ENCODE assay signal across 20 cellular contexts in the genomic region with DNA sequence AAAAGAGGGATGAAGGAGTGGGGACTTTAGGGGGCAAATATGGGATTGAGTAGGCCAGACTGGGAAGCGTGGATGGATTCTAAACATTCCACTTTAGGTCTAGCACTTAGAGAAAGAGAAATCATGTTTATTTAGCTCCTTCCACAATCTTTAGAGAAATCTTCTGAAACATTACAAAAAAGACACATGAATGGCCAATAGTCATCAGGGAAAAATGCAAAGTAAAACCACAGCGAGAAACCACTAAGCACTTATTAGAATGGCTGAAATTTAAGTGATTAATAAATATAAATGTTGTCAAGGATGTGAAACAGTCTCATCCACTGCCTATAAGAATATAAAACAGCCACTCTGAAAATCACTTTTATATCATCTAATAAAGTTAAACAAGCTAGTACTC.
"Had no signal": no experiment of that assay in that cellular context is flagged by ENCODE, and none has a peak within 500 bp of the region (broad histone marks: within the 10 kb centered on the region; RNA-seq: fewer than 3 reads in every experiment).

No MANE protein-coding gene starts in this region.

- DNase-seq: activated CD4-positive, alpha-beta T cell treated with anti-CD3 and anti-CD28 coated beads, Interleukin-2, amount 10 ng/mL, durations not matched to agents 24 days and 14 days; activated CD4-positive, CD25-positive, alpha-beta regulatory T cell; activated CD8-positive, alpha-beta T cell treated with anti-CD3 and anti-CD28 coated beads for 36 hours; activated naive CD4-positive, alpha-beta T cell treated with Interleukin-2 at 50 U/mL for 16 hours; activated naive CD8-positive, alpha-beta T cell treated with anti-CD3 and anti-CD28 coated beads, Interleukin-2, amount 10 ng/mL, durations not matched to agents 7 days and 5 days; activated T-cell treated with anti-CD3 and anti-CD28 coated beads, Interleukin-2, amount 50 U/mL, for 24 hours; effector CD8-positive, alpha-beta T cell; left colon; occipital lobe; posterior cingulate gyrus; stimulated activated CD4-positive, alpha-beta T cell treated with anti-CD3 and anti-CD28 coated beads, Interleukin-12 subunit alpha, Interleukin-12 subunit beta, amount 100 ng/mL, for 4 hours; stimulated activated CD4-positive, alpha-beta T cell treated with anti-CD3 and anti-CD28 coated beads, Interleukin-1b, Interleukin-23, amount 100 ng/mL, for 48 hours; stimulated activated CD8-positive, alpha-beta memory T cell treated with anti-CD3 and anti-CD28 coated beads, Interleukin-4, amount 100 ng/mL, for 48 hours; stimulated activated naive CD4-positive, alpha-beta T cell; T-cell had no signal

- H3K4me3 ChIP-seq: esophagus muscularis mucosa, hepatocyte, lung had no signal

- H3K4me1 Mint-ChIP-seq: activated naive CD8-positive, alpha-beta T cell treated with anti-CD3 and anti-CD28 coated beads, Interleukin-2, amount 10 ng/mL, durations not matched to agents 7 days and 5 days; central memory CD8-positive, alpha-beta T cell; T-cell had no signal

- H3K27me3 ChIP-seq: esophagus muscularis mucosa had no signal

- H3K27me3 Mint-ChIP-seq: activated CD8-positive, alpha-beta T cell treated with anti-CD3 and anti-CD28 coated beads for 36 hours had no signal

- H3K4me3 Mint-ChIP-seq: activated CD4-positive, alpha-beta T cell treated with anti-CD3 and anti-CD28 coated beads, Interleukin-2, amount 10 ng/mL, durations not matched to agents 24 days and 14 days; activated CD8-positive, alpha-beta T cell treated with anti-CD3 and anti-CD28 coated beads for 36 hours; activated naive CD8-positive, alpha-beta T cell treated with anti-CD3 and anti-CD28 coated beads, Interleukin-2, amount 10 ng/mL, durations not matched to agents 7 days and 5 days; activated T-cell treated with anti-CD3 and anti-CD28 coated beads, Interleukin-2, amount 50 U/mL, for 24 hours; central memory CD8-positive, alpha-beta T cell; T-cell had no signal

- H3K36me3 Mint-ChIP-seq: T-cell had no signal

- H3K27ac ChIP-seq: esophagus muscularis mucosa, hepatocyte had no signal

- H3K4me1 ChIP-seq: esophagus muscularis mucosa had no signal

- H3K27ac Mint-ChIP-seq: activated CD4-positive, alpha-beta T cell treated with anti-CD3 and anti-CD28 coated beads, Interleukin-2, amount 10 ng/mL, durations not matched to agents 24 days and 14 days; activated CD8-positive, alpha-beta T cell treated with anti-CD3 and anti-CD28 coated beads for 36 hours; activated naive CD8-positive, alpha-beta T cell treated with anti-CD3 and anti-CD28 coated beads, Interleukin-2, amount 10 ng/mL, durations not matched to agents 7 days and 5 days; activated T-cell treated with anti-CD3 and anti-CD28 coated beads, Interleukin-2, amount 50 U/mL, for 24 hours; activated T-helper 2 cell treated with anti-CD3 and anti-CD28 coated beads, Interferon-gamma antibody, Interleukin-2, Interleukin-4, amounts not matched to agents 10 μg/mL and 5 μg/mL and 100 μg/mL, durations not matched to agents 14 hours and 24 hours and 36 hours; T-cell had no signal

- H3K9me3 ChIP-seq: esophagus muscularis mucosa had no signal

- H3K9me3 Mint-ChIP-seq: activated CD4-positive, alpha-beta T cell treated with anti-CD3 and anti-CD28 coated beads, Interleukin-2, amount 10 ng/mL, durations not matched to agents 24 days and 14 days; activated CD8-positive, alpha-beta T cell treated with anti-CD3 and anti-CD28 coated beads for 36 hours; activated naive CD8-positive, alpha-beta T cell treated with anti-CD3 and anti-CD28 coated beads, Interleukin-2, amount 10 ng/mL, durations not matched to agents 7 days and 5 days; activated T-cell treated with anti-CD3 and anti-CD28 coated beads, Interleukin-2, amount 50 U/mL, for 24 hours; activated T-helper 2 cell treated with anti-CD3 and anti-CD28 coated beads, Interferon-gamma antibody, Interleukin-2, Interleukin-4, amounts not matched to agents 10 μg/mL and 5 μg/mL and 100 μg/mL, durations not matched to agents 14 hours and 24 hours and 36 hours; central memory CD8-positive, alpha-beta T cell; T-cell had no signal

- H3K36me3 ChIP-seq: esophagus muscularis mucosa had no signal
